In genomic region chr7:101947899-101948298, GRCh38 we compare ENCODE assay signal across 12 cellular contexts.
DNase-seq lines count a peak whose midpoint lies in the region; ATAC-seq and TF ChIP-seq lines count a peak whose summit lies in the region.
"Had no signal": no experiment of that assay in that cellular context is flagged by ENCODE, and none has a peak within 500 bp of the region (broad histone marks: within the 10 kb centered on the region; RNA-seq: fewer than 3 reads in every experiment).

No MANE protein-coding gene starts in this region.

- no peaks in the 10 kb centered on the region for H3K36me3 ChIP-seq in mesenchymal stem cell (ENCODE audit: control insufficient read depth in 1 of 2, insufficient read depth in 2 of 2, low read depth in 1 of 2, low read length in 2 of 2)

- H3K4me3 ChIP-seq in cardiac fibroblast (replicated peaks in 1 of 2; ENCODE audit: low read depth in 2 of 2, low read length in 2 of 2), result no peak overlapping the region
- H3K4me3 ChIP-seq in mesenchymal stem cell (ENCODE audit: insufficient read depth in 1 of 2, low read depth in 1 of 2, low read length in 2 of 2), result no peak overlapping the region

- H3K27ac ChIP-seq in mesenchymal stem cell (ENCODE audit: low read length, poor library complexity, severe bottlenecking), result no peak overlapping the region
- H3K27ac ChIP-seq: parathyroid adenoma had no signal

- no peak overlapping the region for H3K4ac ChIP-seq in mesenchymal stem cell (ENCODE audit: low read depth in 1 of 2, low read length in 2 of 2)

- no peak for ATAC-seq in activated T-cell treated with anti-CD3 and anti-CD28 coated beads, Interleukin-2, amount 50 U/mL, for 4 hours
- ATAC-seq: stimulated activated memory B cell treated with anti-CD40 and anti-IgM and Interleukin-4, amounts not matched to agents 10 μg/mL and 1 μg/mL and 100 μg/mL, for 72 hours had no signal

- H3K4me1 ChIP-seq in mesenchymal stem cell (ENCODE audit: control insufficient read depth, insufficient read depth, low read depth, low read length), result peaks cover 17% of the 10 kb centered on the region

- no peaks in the 10 kb centered on the region for H3K27me3 Mint-ChIP-seq in activated T-cell treated with anti-CD3 and anti-CD28 coated beads, Interleukin-2, amount 50 U/mL, for 4 hours (ENCODE audit: low read depth)
- H3K27me3 Mint-ChIP-seq: stimulated activated memory B cell treated with anti-CD40 and anti-IgM and Interleukin-4, amounts not matched to agents 10 μg/mL and 1 μg/mL and 100 μg/mL, for 72 hours had no signal

- no peak overlapping the region for H2BK5ac ChIP-seq in mesenchymal stem cell (ENCODE audit: low read depth, low read length, poor library complexity, severe bottlenecking)

- no peak overlapping the region for H4K91ac ChIP-seq in mesenchymal stem cell (ENCODE audit: low read length)

- H3K79me1 ChIP-seq in mesenchymal stem cell (replicated peaks; ENCODE audit: low read length, poor library complexity, severe bottlenecking), result peaks cover 33% of the 10 kb centered on the region

- no peaks in the 10 kb centered on the region for H3K27me3 ChIP-seq in mesenchymal stem cell (ENCODE audit: control insufficient read depth in 1 of 2, insufficient read depth in 1 of 2, low read length in 2 of 2)

- H2BK12ac ChIP-seq in mesenchymal stem cell (ENCODE audit: low read length in 2 of 2), result no peak overlapping the region

- H3K36me3 Mint-ChIP-seq in activated T-cell treated with anti-CD3 and anti-CD28 coated beads, Interleukin-2, amount 50 U/mL, for 4 hours (ENCODE audit: insufficient read depth), result no peaks in the 10 kb centered on the region

- no peaks in the 10 kb centered on the region for H3K9me3 Mint-ChIP-seq in activated T-cell treated with anti-CD3 and anti-CD28 coated beads, Interleukin-2, amount 50 U/mL, for 4 hours
- H3K9me3 Mint-ChIP-seq: activated naive CD4-positive, alpha-beta T cell treated with anti-CD3 and anti-CD28 coated beads for 36 hours; stimulated activated memory B cell treated with anti-CD40 and anti-IgM and Interleukin-4, amounts not matched to agents 10 μg/mL and 1 μg/mL and 100 μg/mL, for 72 hours had no signal

- H3K4me2 ChIP-seq in mesenchymal stem cell (ENCODE audit: low read length, poor library complexity, severe bottlenecking), result no peak overlapping the region

- peaks cover 2% of the 10 kb centered on the region for H3K4me1 Mint-ChIP-seq in activated T-cell treated with anti-CD3 and anti-CD28 coated beads, Interleukin-2, amount 50 U/mL, for 4 hours (ENCODE audit: low read depth)

- DNase-seq in COR-L47 (lab: John Stamatoyannopoulos, UW) (peak; percentile 96), NCI-H2171 treated with DMSO at 0.1 percent for 48 hours (lab: John Stamatoyannopoulos, UW) (peak; percentile 67), cardiac fibroblast (ENCODE audit: low read depth in 2 of 2) (peak; percentile 36 to 63), mesenchymal stem cell (peak; percentile 59), iPS-NIHi11 (ENCODE audit: low spot score) (no peak), GF-D8 (lab: John Stamatoyannopoulos, UW) (no peak), NCI-H2107 (lab: John Stamatoyannopoulos, UW) (no peak)
- DNase-seq in activated T-cell treated with anti-CD3 and anti-CD28 coated beads, Interleukin-2, amount 50 U/mL, for 4 hours, result no peak
- DNase-seq: activated naive CD4-positive, alpha-beta T cell treated with anti-CD3 and anti-CD28 coated beads for 36 hours; T-helper 1 cell had no signal

- TF ChIP-seq CTCF in cardiac fibroblast (IDR thresholded peaks at IDR 0.05; ENCODE audit: low read depth, low read length), result no peak

- WGBS in mesenchymal stem cell, result 47% methylated on average over 10 of the region's 10 CpGs

- H3K9ac ChIP-seq in mesenchymal stem cell (ENCODE audit: low read length), result no peak overlapping the region
- H3K9ac ChIP-seq: parathyroid adenoma had no signal

- H4K8ac ChIP-seq in mesenchymal stem cell (ENCODE audit: low read length), result no peak overlapping the region

- no peak overlapping the region for H2BK15ac ChIP-seq in mesenchymal stem cell (ENCODE audit: low read depth, poor library complexity, severe bottlenecking)

- no peak overlapping the region for H2AFZ ChIP-seq in mesenchymal stem cell (ENCODE audit: low read depth, low read length)
- H2AFZ ChIP-seq: parathyroid adenoma had no signal

- no peak overlapping the region for H2BK120ac ChIP-seq in mesenchymal stem cell (ENCODE audit: low read depth, low read length)

- peak overlapping the region in 1 of 2 experiments; percentile 29 for H3K18ac ChIP-seq in mesenchymal stem cell (ENCODE audit: low read depth in 1 of 2, low read length in 2 of 2)

- no peak overlapping the region for H3K14ac ChIP-seq in mesenchymal stem cell (ENCODE audit: low read length in 2 of 2)

- no peak overlapping the region for H2AK5ac ChIP-seq in mesenchymal stem cell (ENCODE audit: low read length, severe bottlenecking)

- no peak overlapping the region for H3K23ac ChIP-seq in mesenchymal stem cell (ENCODE audit: low read length in 2 of 2)

- H3K4me3 Mint-ChIP-seq in activated T-cell treated with anti-CD3 and anti-CD28 coated beads, Interleukin-2, amount 50 U/mL, for 4 hours, result no peak overlapping the region
- H3K4me3 Mint-ChIP-seq: activated naive CD4-positive, alpha-beta T cell treated with anti-CD3 and anti-CD28 coated beads for 36 hours; stimulated activated memory B cell treated with anti-CD40 and anti-IgM and Interleukin-4, amounts not matched to agents 10 μg/mL and 1 μg/mL and 100 μg/mL, for 72 hours had no signal

- H3K9me3 ChIP-seq in mesenchymal stem cell (ENCODE audit: control insufficient read depth, low read length), result no peaks in the 10 kb centered on the region

Comparison
In these comparisons a context has a peak if more than half of its experiments do, and no peak if none do; other contexts are left out.
1. DNase-seq: peak in COR-L47 (single experiment), NCI-H2171 treated with DMSO at 0.1 percent for 48 hours (single experiment), cardiac fibroblast (2 of 2) and mesenchymal stem cell (single experiment); none in iPS-NIHi11 (single experiment), GF-D8 (single experiment), activated T-cell treated with anti-CD3 and anti-CD28 coated beads, Interleukin-2, amount 50 U/mL, for 4 hours (single experiment) and NCI-H2107 (single experiment).